ENCODE assay signal across 8 cellular contexts in the genomic region with DNA sequence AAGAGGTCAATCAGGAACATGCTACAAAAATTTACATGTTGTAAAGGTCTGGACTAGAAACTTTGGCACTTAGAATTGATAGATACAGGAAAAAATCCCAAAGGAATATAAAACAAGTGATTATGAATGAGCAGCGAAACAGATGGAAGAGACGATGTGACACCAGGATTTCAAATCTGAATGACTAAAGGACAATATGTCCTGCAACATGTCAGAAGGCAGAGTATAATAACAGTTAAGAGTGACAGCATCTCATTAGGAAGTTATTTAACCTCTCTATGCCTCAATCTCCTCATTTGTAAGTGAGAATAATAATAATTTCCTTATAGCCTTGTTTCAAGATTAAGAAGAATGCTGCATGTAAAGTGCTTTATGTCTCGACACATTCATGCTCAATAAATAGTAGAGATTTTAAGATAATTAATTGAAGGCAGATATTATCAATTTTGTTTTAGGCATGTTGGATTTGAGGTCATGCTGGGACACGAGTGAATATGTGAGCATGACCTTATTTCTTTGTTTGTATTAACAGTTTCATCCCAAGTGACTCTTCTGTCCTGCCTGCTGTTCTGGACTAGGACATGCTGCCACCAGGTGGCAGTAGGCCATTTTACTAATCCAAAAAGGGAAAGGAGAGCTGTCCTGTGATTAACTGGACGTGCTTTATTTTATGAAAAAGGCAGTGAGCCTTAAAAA. TPM values are rescaled to one million over a fixed set of nuclear protein-coding genes. Genes with fewer than 3 reads are reported as not detected.
A peak's percentile ranks its signal among the peaks of the same experiment; 100 is the strongest.
DNase-seq lines count a peak whose midpoint lies in the region; ATAC-seq and TF ChIP-seq lines count a peak whose summit lies in the region.

No MANE protein-coding gene starts in this region.

- CTCF ChIA-PET in activated CD8-positive, alpha-beta T cell treated with anti-CD3 and anti-CD28 coated beads for 36 hours (lab: Charles Lee), result interaction anchor here (0.7 to 2.4 kb wide), 14 partner anchors 9 to 99 kb away, joined by 3 to 24 read pairs (median 4); no protein-coding TSS in a partner anchor

- H3K4me3 ChIP-seq in epithelial cell of proximal tubule (ENCODE audit: low read depth, low read length), result no peak overlapping the region

- POLR2A ChIA-PET in activated CD8-positive, alpha-beta T cell treated with anti-CD3 and anti-CD28 coated beads for 36 hours (lab: Charles Lee), result interaction anchor here (0.6 to 1.1 kb wide), 2 partner anchors 86 to 183 kb away, joined by 3 to 5 read pairs; no protein-coding TSS in a partner anchor

- H3K9me3 Mint-ChIP-seq in activated CD8-positive, alpha-beta T cell treated with anti-CD3 and anti-CD28 coated beads for 36 hours, result no peaks in the 10 kb centered on the region

- H3K4me1 Mint-ChIP-seq in activated CD8-positive, alpha-beta T cell treated with anti-CD3 and anti-CD28 coated beads for 36 hours (ENCODE audit: low read depth), result peaks cover 9% of the 10 kb centered on the region

- TF ChIP-seq CTCF in AG09319 (IDR thresholded peaks at IDR 0.05; ENCODE audit: low read depth, low read length) (peak; percentile 88), epithelial cell of proximal tubule (conservative IDR thresholded peaks at IDR 0.05; ENCODE audit: low read depth, low read length) (peak; percentile 95)
- TF ChIP-seq CTCF in activated CD8-positive, alpha-beta T cell treated with anti-CD3 and anti-CD28 coated beads for 36 hours (IDR thresholded peaks at IDR 0.05), result peak; percentile 67

- intact Hi-C loops in activated CD8-positive, alpha-beta T cell treated with anti-CD3 and anti-CD28 coated beads for 36 hours (cut with micrococcal nuclease), result loop anchor here (2.0 kb wide), 1 partner anchor 86 kb away; no protein-coding TSS in a partner anchor

- H3K36me3 Mint-ChIP-seq in activated CD8-positive, alpha-beta T cell treated with anti-CD3 and anti-CD28 coated beads for 36 hours (ENCODE audit: low read depth), result no peaks in the 10 kb centered on the region

- no peak overlapping the region for H3K4me3 Mint-ChIP-seq in activated CD8-positive, alpha-beta T cell treated with anti-CD3 and anti-CD28 coated beads for 36 hours

- H3K27me3 Mint-ChIP-seq in activated CD8-positive, alpha-beta T cell treated with anti-CD3 and anti-CD28 coated beads for 36 hours, result peaks cover 19% of the 10 kb centered on the region

- DNase-seq in AG09319 (ENCODE audit: extremely low read depth, low read depth) (no peak), NCI-H524 (lab: John Stamatoyannopoulos, UW) (peak; percentile 67 to 82), epithelial cell of proximal tubule (ENCODE audit: low read depth) (no peak), mucosa of gallbladder (ENCODE audit: low spot score) (peak; percentile 74), stromal cell of bone marrow (ENCODE audit: low read depth) (peak; percentile 62)
- DNase-seq in activated CD8-positive, alpha-beta T cell treated with anti-CD3 and anti-CD28 coated beads for 36 hours, result peak; percentile 71

- H3K27ac Mint-ChIP-seq in activated CD8-positive, alpha-beta T cell treated with anti-CD3 and anti-CD28 coated beads for 36 hours, result no peak overlapping the region

- ATAC-seq in GM18511 (IDR thresholded peaks at IDR 0.05; ENCODE audit: unreplicated experiment) (peak; percentile 39), HG03159 (IDR thresholded peaks at IDR 0.05; ENCODE audit: unreplicated experiment) (peak; percentile 37)
- peak; percentile 38 for ATAC-seq in activated CD8-positive, alpha-beta T cell treated with anti-CD3 and anti-CD28 coated beads for 36 hours

RNA-seq across cellular contexts. Expression of a gene that starts 50.1 kb away (rescaled TPM):
- under 1 TPM; 0.04 to 0.07 TPM for total RNA-seq in activated CD8-positive, alpha-beta T cell treated with anti-CD3 and anti-CD28 coated beads for 36 hours
- total RNA-seq in epithelial cell of proximal tubule (2.0 and 8.1 TPM in 2 replicates), mucosa of gallbladder (24.3 TPM)

Comparison
In these comparisons a context has a peak if more than half of its experiments do, and no peak if none do; other contexts are left out.
1. DNase-seq: peak in NCI-H524 (2 of 2), activated CD8-positive, alpha-beta T cell treated with anti-CD3 and anti-CD28 coated beads for 36 hours (single experiment), mucosa of gallbladder (single experiment) and stromal cell of bone marrow (single experiment); none in AG09319 (single experiment) and epithelial cell of proximal tubule (single experiment).
2. Peak in every context shown above with its lines, with median percentiles within 50 percentile points of each other: CTCF ChIP-seq and ATAC-seq.